In the genomic region with DNA sequence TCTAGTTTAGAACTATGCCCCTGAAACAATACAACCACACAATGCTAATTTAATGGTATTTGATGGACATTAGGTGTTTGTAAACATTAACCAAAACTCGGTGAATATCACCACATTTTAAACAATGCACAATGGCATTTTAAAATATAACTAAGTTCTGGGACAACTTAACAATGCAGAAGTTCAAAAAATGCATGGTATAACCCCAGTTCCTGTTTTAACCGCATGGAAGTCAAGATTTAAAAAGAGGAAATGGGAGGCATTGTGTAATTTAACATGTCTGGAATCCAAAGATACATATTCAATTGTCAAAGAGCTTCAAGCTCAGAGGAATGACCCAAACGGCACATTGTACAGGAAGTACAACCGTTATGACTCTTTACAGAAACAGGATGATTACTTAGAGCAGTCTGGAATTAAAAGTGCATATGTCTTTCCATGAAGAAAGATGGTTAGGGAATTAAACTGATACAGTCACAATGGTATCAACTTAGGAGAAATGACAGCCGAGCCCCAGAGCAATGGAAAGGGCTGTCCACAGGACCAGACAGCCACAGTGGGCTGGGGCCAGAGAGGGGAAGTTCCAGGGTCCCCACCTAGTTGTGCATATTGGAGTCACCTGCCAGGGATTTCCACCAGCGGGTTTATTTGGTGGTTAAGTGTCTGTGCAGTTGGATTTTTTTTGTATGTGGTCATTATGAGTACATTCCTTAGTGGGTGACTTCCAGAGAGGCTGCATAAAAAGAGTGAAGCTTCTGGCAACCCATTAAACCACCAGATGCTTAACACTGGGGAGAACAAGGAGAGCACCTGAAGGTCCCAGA, we compare ENCODE assay signal across 10 cellular contexts. TPM values are rescaled to one million over a fixed set of nuclear protein-coding genes. Genes with fewer than 3 reads are reported as not detected.
DNase-seq lines count a peak whose midpoint lies in the region; ATAC-seq, FAIRE-seq and TF ChIP-seq lines count a peak whose summit lies in the region.
"Had no signal": no experiment of that assay in that cellular context is flagged by ENCODE, and none has a peak within 500 bp of the region (broad histone marks: within the 10 kb centered on the region; RNA-seq: fewer than 3 reads in every experiment).

No MANE protein-coding gene starts in this region.

- H3K9me3 Mint-ChIP-seq in endodermal cell = no peaks in the 10 kb centered on the region

- H3K36me3 ChIP-seq in SJCRH30 (no peaks in the 10 kb centered on the region), endodermal cell (ENCODE audit: control insufficient read depth, insufficient read depth, low read length) (no peaks in the 10 kb centered on the region)

- H3K36me3 Mint-ChIP-seq in endodermal cell (ENCODE audit: low read depth) = no peaks in the 10 kb centered on the region

- no peak for TF ChIP-seq POLR2A in H54 (IDR thresholded peaks at IDR 0.05; ENCODE audit: low read depth, low read length)

- peak; percentile 91 for DNase-seq in H54 (ENCODE audit: insufficient read length, low spot score)
- DNase-seq in SJCRH30 = peak; percentile 45 to 51
- peak; percentile 20 for DNase-seq in fibroblast of mammary gland (ENCODE audit: low read depth)
- DNase-seq in NCI-H774 (lab: John Stamatoyannopoulos, UW) = no peak
- DNase-seq in endodermal cell = no peak

- no peak for FAIRE-seq in H54 (lab: Jason Lieb, UNC)
- FAIRE-seq: keratinocyte had no signal

- no peak for TF ChIP-seq CTCF in fibroblast of mammary gland (conservative IDR thresholded peaks at IDR 0.05; ENCODE audit: control insufficient read depth, insufficient read depth, low read depth, low read length)
- TF ChIP-seq CTCF in endodermal cell (conservative IDR thresholded peaks at IDR 0.05) = no peak

- H3K27ac Mint-ChIP-seq in endodermal cell = no peak overlapping the region

- no peak overlapping the region for H3K9ac ChIP-seq in endodermal cell (ENCODE audit: extremely low read depth, low read length, poor library complexity, severe bottlenecking)
- H3K9ac ChIP-seq: KMS-11 had no signal

- H3K27ac ChIP-seq in SJCRH30 (peak overlapping the region; percentile 46), skin epidermis (peak overlapping the region in 15 of 21 experiments; percentile 3 to 84 (median 67)), endodermal cell (ENCODE audit: low read depth, low read length) (no peak overlapping the region)
- H3K27ac ChIP-seq: KMS-11 had no signal

- no peak overlapping the region for H3K4me3 ChIP-seq in SJCRH30
- H3K4me3 ChIP-seq in fibroblast of mammary gland (ENCODE audit: control insufficient read depth, low read depth, low read length) = no peak overlapping the region
- no peak overlapping the region for H3K4me3 ChIP-seq in skin epidermis
- no peak overlapping the region for H3K4me3 ChIP-seq in endodermal cell (ENCODE audit: low read length)

- WGBS in endodermal cell (ENCODE audit: insufficient coverage in 1 of 2, insufficient read length in 1 of 2), 2 experiments = 87 to 91% methylated on average over 5 to 6 of the region's 6 CpGs

- H3K9me3 ChIP-seq in SJCRH30 (replicated peaks) = no peaks in the 10 kb centered on the region
- H3K9me3 ChIP-seq in endodermal cell (ENCODE audit: control insufficient read depth, low read length) = no peaks in the 10 kb centered on the region

- no peaks in the 10 kb centered on the region for H3K27me3 ChIP-seq in SJCRH30
- peaks cover 5% of the 10 kb centered on the region for H3K27me3 ChIP-seq in endodermal cell (ENCODE audit: control insufficient read depth, insufficient read depth, low read length, poor library complexity, severe bottlenecking)

- H3K4me3 Mint-ChIP-seq in endodermal cell = no peak overlapping the region

- peaks cover 10% of the 10 kb centered on the region for H3K27me3 Mint-ChIP-seq in endodermal cell (ENCODE audit: insufficient read depth)

- no peaks in the 10 kb centered on the region for H3K4me1 Mint-ChIP-seq in endodermal cell

- ATAC-seq in GM19455 (IDR thresholded peaks at IDR 0.05; ENCODE audit: unreplicated experiment) (no peak), HG03196 (IDR thresholded peaks at IDR 0.05; ENCODE audit: unreplicated experiment) (no peak)

- peaks cover 27% of the 10 kb centered on the region for H3K4me1 ChIP-seq in SJCRH30
- no peaks in the 10 kb centered on the region for H3K4me1 ChIP-seq in endodermal cell (ENCODE audit: control insufficient read depth, insufficient read depth, low read length)

RNA-seq across cellular contexts. Expression of gene PTTG1IP, which starts 7.5 kb away (rescaled TPM):
- 195 TPM in 2 replicates for total RNA-seq in SJCRH30 (2014; rRNA removed; shearing (Covaris generic))
- total RNA-seq in endodermal cell = 100 to 1,000 TPM; 155 to 168 TPM
- 225 TPM for polyA plus RNA-seq in endodermal cell (2013, experiment 1 of 2)
- polyA plus RNA-seq in endodermal cell (2013, experiment 2 of 2) = 224 TPM

RNA-seq across cellular contexts. Expression of gene ITGB2, which starts 39.7 kb away (rescaled TPM):
- 38.8 and 42.4 TPM in 2 replicates for total RNA-seq in SJCRH30 (2014; rRNA removed; shearing (Covaris generic))
- 1 to 10 TPM; 1.6 to 2.3 TPM for total RNA-seq in endodermal cell
- 0.36 TPM for polyA plus RNA-seq in endodermal cell (2013, experiment 1 of 2)
- 0.54 TPM for polyA plus RNA-seq in endodermal cell (2013, experiment 2 of 2)

RNA-seq across cellular contexts. Expression of gene SLX9, which starts 58.9 kb away (rescaled TPM):
- total RNA-seq in SJCRH30 (2014; rRNA removed; shearing (Covaris generic)) = 26.8 and 32.3 TPM in 2 replicates
- total RNA-seq in endodermal cell = 10 to 100 TPM; 38.0 to 48.9 TPM
- 27.9 TPM for polyA plus RNA-seq in endodermal cell (2013, experiment 1 of 2)
- 24.0 TPM for polyA plus RNA-seq in endodermal cell (2013, experiment 2 of 2)

Comparison
In these comparisons a context has a peak if more than half of its experiments do, and no peak if none do; other contexts are left out.
1. DNase-seq: peak in H54 (single experiment), SJCRH30 (2 of 2) and fibroblast of mammary gland (single experiment); none in NCI-H774 (single experiment) and endodermal cell (single experiment).
2. RNA of gene ITGB2, which starts 39.7 kb away (total RNA-seq): 38.8 to 42.4 TPM in SJCRH30; 1.6 to 2.3 TPM in endodermal cell; every median in the first group is over 10 times any median in the second.